In genomic region chr3:190321789-190322603, GRCh38 we compare ENCODE assay signal across 8 cellular contexts. TPM values are rescaled to one million over a fixed set of nuclear protein-coding genes. Genes with fewer than 3 reads are reported as not detected.
DNase-seq lines count a peak whose midpoint lies in the region; ATAC-seq and TF ChIP-seq lines count a peak whose summit lies in the region.

Gene CLDN1, minus strand, starts transcription at chr3:190322446. Its CDS starts 240 bp downstream, at chr3:190322206.

- ATAC-seq in left cardiac atrium = peak; percentile 90 to 94

- H3K9me2 ChIP-seq in GM23248 (ENCODE audit: insufficient read depth) = no peaks in the 10 kb centered on the region

- H3K27me3 ChIP-seq in GM23248 (replicated peaks; ENCODE audit: insufficient read depth) = no peaks in the 10 kb centered on the region
- H3K27me3 ChIP-seq in transverse colon = peaks cover 11% of the 10 kb centered on the region

- H3F3A ChIP-seq in GM23248 (ENCODE audit: insufficient read depth) = no peaks in the 10 kb centered on the region

- H3K4me2 ChIP-seq in GM23248 (ENCODE audit: unreplicated experiment) = peak within 1 kb of the TSS; percentile 92

- H3K4me1 ChIP-seq in GM23248 (ENCODE audit: insufficient read depth) (peaks cover 18% of the 10 kb centered on the region), transverse colon (peaks cover 0 to 7% (median 5%) of the 10 kb centered on the region in 4 donors)

- no peaks in the 10 kb centered on the region for H3K36me3 ChIP-seq in GM23248 (ENCODE audit: low read depth)
- no peaks in the 10 kb centered on the region for H3K36me3 ChIP-seq in transverse colon

- no peak for TF ChIP-seq POLR2A in transverse colon (IDR thresholded peaks at IDR 0.05)

- WGBS in GM23248 (ENCODE audit: low coverage in 1 of 2, low lambda C conversion rate in 2 of 2, missing lambda C conversion rate in 2 of 2), 2 experiments = 5 to 7% methylated on average over 55 to 63 of the region's 64 CpGs
- 5 to 40% methylated on average over 2 to 64 of the region's 64 CpGs for WGBS in transverse colon (ENCODE audit: low coverage in 1 of 2), 2 donors

- H2AFZ ChIP-seq in GM23248 = peak within 1 kb of the TSS; percentile 81

- DNase-seq in ELR (ENCODE audit: low read depth) (peak; percentile 87), GM23248 (peak; percentile 90), LNCaP clone FGC (ENCODE audit: low read depth) (no peak), T follicular helper cell (ENCODE audit: low read depth) (peak; percentile 47), amniotic stem cell (lab: John Stamatoyannopoulos, UW) (peak; percentile 66), left cardiac atrium (peak; percentile 86), posterior cingulate gyrus (peak; percentile 56 to 96 (median 76)), transverse colon (peak; percentile 84)

- no peaks in the 10 kb centered on the region for H4K20me1 ChIP-seq in GM23248 (ENCODE audit: insufficient read depth)

- TF ChIP-seq EP300 in transverse colon (IDR thresholded peaks at IDR 0.05; ENCODE audit: low read depth) = no peak

- H3K9me3 ChIP-seq in GM23248 (ENCODE audit: low read depth) = no peaks in the 10 kb centered on the region
- no peaks in the 10 kb centered on the region for H3K9me3 ChIP-seq in transverse colon

- TF ChIP-seq CTCF in LNCaP clone FGC (IDR thresholded peaks at IDR 0.05; ENCODE audit: control insufficient read depth, extremely low read depth, insufficient read depth) (peak; percentile 92), transverse colon (IDR thresholded peaks at IDR 0.05) (peak; percentile 79 to 97 (median 96))

- intact Hi-C loops in left cardiac atrium (cut with DNase I) = loop anchor here (5.0 to 10.0 kb wide), 4 partner anchors 95 to 360 kb away; no protein-coding TSS in a partner anchor
- intact Hi-C loops in posterior cingulate gyrus (cut with DNase I) = loop anchor here (2.0 to 5.0 kb wide), 2 partner anchors 97 to 355 kb away; no protein-coding TSS in a partner anchor
- intact Hi-C loops in transverse colon (cut with DNase I; ENCODE audit: low total_unique reads) = loop anchor here (5.0 to 10.0 kb wide), 2 partner anchors 97 to 360 kb away; no protein-coding TSS in a partner anchor

- H3K9ac ChIP-seq in GM23248 = peak within 1 kb of the TSS; percentile 36; the same call in 1 of the 2 replicates

- in situ Hi-C loops in GM23248 (cut with MboI) (loop anchor here (10.0 kb wide), 2 partner anchors 97 to 357 kb away; no protein-coding TSS in a partner anchor), transverse colon (cut with MboI; ENCODE audit: low pct_ligation_motif_present in 1 of 4, low pct_unique_long_range_greater_than_20kb in 1 of 4, low sequenced_read_pairs in 3 of 4) (loop anchor here in 3 of 4 donors (10.0 kb wide), 2 partner anchors 97 to 357 kb away; no protein-coding TSS in a partner anchor)

- H3K27ac ChIP-seq in GM23248 = no peak within 1 kb of the TSS
- H3K27ac ChIP-seq in transverse colon = peak within 1 kb of the TSS in 1 of 4 donors; percentile 58

- no peaks in the 10 kb centered on the region for H3K79me2 ChIP-seq in GM23248 (ENCODE audit: insufficient read depth)

- H3K4me3 ChIP-seq in GM23248 (peak within 1 kb of the TSS; percentile 74), LNCaP clone FGC (ENCODE audit: low read depth, low read length) (peak within 1 kb of the TSS; percentile 40), transverse colon (peak within 1 kb of the TSS; percentile 27 to 55 (median 39))

RNA-seq across cellular contexts. Expression of gene CLDN1, which starts in this region (rescaled TPM):
- total RNA-seq in GM23248 (2014; rRNA removed; shearing (Covaris generic)) = 0.32 and 0.38 TPM in 2 replicates
- 0.19 and 0.28 TPM in 2 replicates for polyA plus RNA-seq in GM23248 (2016; fragmentation: Nextera tagmentation; extraction: Ambion mirVana)
- total RNA-seq in left cardiac atrium = 1 to 10 TPM; 4.4 to 4.5 TPM
- under 1 TPM in 3 of 4 donors, not detected in 1; 0.37 to 0.95 (median 0.82) TPM for total RNA-seq in transverse colon

Comparison
In these comparisons a context has a peak if more than half of its experiments do, and no peak if none do; other contexts are left out.
1. Peak in DNase-seq, H3K4me3 ChIP-seq, H3K9ac ChIP-seq and H3K4me2 ChIP-seq in GM23248; RNA of the gene not detected or under 1 TPM.
2. Peak in DNase-seq and H3K4me3 ChIP-seq in transverse colon; RNA of the gene not detected or under 1 TPM.